Comparison of ENCODE assay signal across 1 cellular context in genomic region chr2:17646096-17646554, GRCh38.
TF ChIP-seq lines count a peak whose summit lies in the region.

No MANE protein-coding gene starts in this region.

TF ChIP-seq in HepG2, 621 proteins besides CTCF, POLR2A, EP300 and RAD21 (continued from another document and continues in another):
- peak; percentile 79 for TF ChIP-seq ARID5B (CRISPR knock-in tag; IDR thresholded peaks at IDR 0.05)
- no peak for TF ChIP-seq HOXA9 (CRISPR knock-in tag; IDR thresholded peaks at IDR 0.05; ENCODE audit: borderline replicate concordance)
- TF ChIP-seq THAP8 (CRISPR knock-in tag; IDR thresholded peaks at IDR 0.05; ENCODE audit: borderline replicate concordance): no peak
- 0 out of 2 replicates have a peak, but pooled peaks have one; percentile 47 for TF ChIP-seq ZNF124 (CRISPR knock-in tag; IDR thresholded peaks at IDR 0.05)
- TF ChIP-seq SKIL (CRISPR knock-in tag; IDR thresholded peaks at IDR 0.05; ENCODE audit: borderline replicate concordance): no peak
- no peak for TF ChIP-seq ZFP62 (CRISPR knock-in tag; IDR thresholded peaks at IDR 0.05)
- TF ChIP-seq EZH2 (conservative IDR thresholded peaks at IDR 0.05; ENCODE audit: low read depth, low read length): no peak
- TF ChIP-seq FOXA3 (CRISPR knock-in tag; IDR thresholded peaks at IDR 0.05): peak; percentile 61
- TF ChIP-seq TFE3 (CRISPR knock-in tag; IDR thresholded peaks at IDR 0.05): peak; percentile 38; the same call in 1 of the 2 replicates
- peak; percentile 70 for TF ChIP-seq TEAD3 (CRISPR knock-in tag; optimal IDR thresholded peaks at IDR 0.05; ENCODE audit: borderline replicate concordance)
- TF ChIP-seq KDM5B (CRISPR knock-in tag; IDR thresholded peaks at IDR 0.05; ENCODE audit: borderline replicate concordance): no peak
- no peak for TF ChIP-seq ZSCAN25 (CRISPR knock-in tag; IDR thresholded peaks at IDR 0.05)
- no peak for TF ChIP-seq REL (CRISPR knock-in tag; conservative IDR thresholded peaks at IDR 0.05)
- 0 out of 2 replicates have a peak, but pooled peaks have one; percentile 14 for TF ChIP-seq ATF3 (CRISPR knock-in tag; IDR thresholded peaks at IDR 0.05)
- TF ChIP-seq ZNF234 (CRISPR knock-in tag; conservative IDR thresholded peaks at IDR 0.05): no peak
- TF ChIP-seq ASH2L (IDR thresholded peaks at IDR 0.05; ENCODE audit: insufficient read length, low read depth, low read length): peak; percentile 29
- no peak for TF ChIP-seq ZNF724P (CRISPR knock-in tag; IDR thresholded peaks at IDR 0.05; ENCODE audit: borderline replicate concordance)
- TF ChIP-seq ZNF550 (CRISPR knock-in tag; IDR thresholded peaks at IDR 0.05; ENCODE audit: borderline replicate concordance): no peak
- no peak for TF ChIP-seq ZXDC (CRISPR knock-in tag; IDR thresholded peaks at IDR 0.05)
- peak; percentile 86 for TF ChIP-seq ARID3A (IDR thresholded peaks at IDR 0.05; ENCODE audit: low read depth, low read length)
- TF ChIP-seq SIN3B (IDR thresholded peaks at IDR 0.05; ENCODE audit: low read length): no peak
- TF ChIP-seq ZNF609 (CRISPR knock-in tag; IDR thresholded peaks at IDR 0.05; ENCODE audit: borderline replicate concordance): no peak
- no peak for TF ChIP-seq SRSF1 (optimal IDR thresholded peaks at IDR 0.05; ENCODE audit: low read depth, low read length)
- TF ChIP-seq ONECUT2 (CRISPR knock-in tag; IDR thresholded peaks at IDR 0.05): no peak
- no peak for TF ChIP-seq ARHGAP35 (CRISPR knock-in tag; IDR thresholded peaks at IDR 0.05; ENCODE audit: borderline replicate concordance)
- TF ChIP-seq CBX5 (CRISPR knock-in tag; IDR thresholded peaks at IDR 0.05; ENCODE audit: borderline replicate concordance): no peak
- no peak for TF ChIP-seq DR1 (CRISPR knock-in tag; IDR thresholded peaks at IDR 0.05)
- TF ChIP-seq KLF9 (CRISPR knock-in tag; IDR thresholded peaks at IDR 0.05; ENCODE audit: low read depth): no peak
- TF ChIP-seq MED1 (CRISPR knock-in tag; IDR thresholded peaks at IDR 0.05): no peak
- TF ChIP-seq ZNF703 (CRISPR knock-in tag; IDR thresholded peaks at IDR 0.05; ENCODE audit: borderline replicate concordance): no peak
- TF ChIP-seq SKI (IDR thresholded peaks at IDR 0.05; ENCODE audit: partially characterized antibody): no peak
- TF ChIP-seq ZNF770 (CRISPR knock-in tag; IDR thresholded peaks at IDR 0.05): no peak
